Comparison of ENCODE assay signal across 14 cellular contexts in genomic region chr17:39763046-39763800, GRCh38. TPM values are rescaled to one million over a fixed set of nuclear protein-coding genes. Genes with fewer than 3 reads are reported as not detected.
DNase-seq lines count a peak whose midpoint lies in the region; ATAC-seq and TF ChIP-seq lines count a peak whose summit lies in the region.
"Had no signal": no experiment of that assay in that cellular context is flagged by ENCODE, and none has a peak within 500 bp of the region (broad histone marks: within the 10 kb centered on the region; RNA-seq: fewer than 3 reads in every experiment).

No MANE protein-coding gene starts in this region.

- ATAC-seq in activated naive CD8-positive, alpha-beta T cell treated with anti-CD3 and anti-CD28 coated beads, Interleukin-2, amount 50 U/mL, for 24 hours: no peak
- ATAC-seq in HG03108 (IDR thresholded peaks at IDR 0.05; ENCODE audit: unreplicated experiment) (no peak), GM18868 (IDR thresholded peaks at IDR 0.05; ENCODE audit: unreplicated experiment) (no peak), GM19035 (IDR thresholded peaks at IDR 0.05; ENCODE audit: unreplicated experiment) (no peak)

- H3K27me3 Mint-ChIP-seq in activated naive CD8-positive, alpha-beta T cell treated with anti-CD3 and anti-CD28 coated beads, Interleukin-2, amount 50 U/mL, for 24 hours: no peaks in the 10 kb centered on the region
- H3K27me3 Mint-ChIP-seq in activated T-helper 2 cell treated with anti-CD3 and anti-CD28 coated beads, Interferon-gamma antibody, Interleukin-2, Interleukin-4, amounts not matched to agents 10 μg/mL and 5 μg/mL and 100 μg/mL, durations not matched to agents 14 hours and 24 hours and 36 hours (ENCODE audit: low read depth): no peaks in the 10 kb centered on the region

- no peak overlapping the region for H3K4me3 Mint-ChIP-seq in activated naive CD8-positive, alpha-beta T cell treated with anti-CD3 and anti-CD28 coated beads, Interleukin-2, amount 50 U/mL, for 24 hours
- H3K4me3 Mint-ChIP-seq in activated T-helper 2 cell treated with anti-CD3 and anti-CD28 coated beads, Interferon-gamma antibody, Interleukin-2, Interleukin-4, amounts not matched to agents 10 μg/mL and 5 μg/mL and 100 μg/mL, durations not matched to agents 14 hours and 24 hours and 36 hours (ENCODE audit: low read depth): no peak overlapping the region

- no peak for TF ChIP-seq CTCF in AG10803 (conservative IDR thresholded peaks at IDR 0.05; ENCODE audit: low read length)

- H3K9me3 Mint-ChIP-seq in activated naive CD8-positive, alpha-beta T cell treated with anti-CD3 and anti-CD28 coated beads, Interleukin-2, amount 50 U/mL, for 24 hours: no peaks in the 10 kb centered on the region
- H3K9me3 Mint-ChIP-seq in activated T-helper 2 cell treated with anti-CD3 and anti-CD28 coated beads, Interferon-gamma antibody, Interleukin-2, Interleukin-4, amounts not matched to agents 10 μg/mL and 5 μg/mL and 100 μg/mL, durations not matched to agents 14 hours and 24 hours and 36 hours: no peaks in the 10 kb centered on the region

- peaks cover 70% of the 10 kb centered on the region for H3K36me3 Mint-ChIP-seq in activated naive CD8-positive, alpha-beta T cell treated with anti-CD3 and anti-CD28 coated beads, Interleukin-2, amount 50 U/mL, for 24 hours (ENCODE audit: low read depth)
- H3K36me3 Mint-ChIP-seq in activated T-helper 2 cell treated with anti-CD3 and anti-CD28 coated beads, Interferon-gamma antibody, Interleukin-2, Interleukin-4, amounts not matched to agents 10 μg/mL and 5 μg/mL and 100 μg/mL, durations not matched to agents 14 hours and 24 hours and 36 hours (ENCODE audit: low read depth): peaks cover 74% of the 10 kb centered on the region

- H3K27ac Mint-ChIP-seq in activated naive CD8-positive, alpha-beta T cell treated with anti-CD3 and anti-CD28 coated beads, Interleukin-2, amount 50 U/mL, for 24 hours: peak overlapping the region; percentile 90
- H3K27ac Mint-ChIP-seq in activated T-helper 2 cell treated with anti-CD3 and anti-CD28 coated beads, Interferon-gamma antibody, Interleukin-2, Interleukin-4, amounts not matched to agents 10 μg/mL and 5 μg/mL and 100 μg/mL, durations not matched to agents 14 hours and 24 hours and 36 hours: no peak overlapping the region

- intact Hi-C loops in activated T-helper 2 cell treated with anti-CD3 and anti-CD28 coated beads, Interferon-gamma antibody, Interleukin-2, Interleukin-4, amounts not matched to agents 10 μg/mL and 5 μg/mL and 100 μg/mL, durations not matched to agents 14 hours and 24 hours and 36 hours (cut with micrococcal nuclease): loop anchor here (10.0 kb wide), 1 partner anchor 78 kb away; the partner anchor contains the start of gene PGAP3

- DNase-seq in AG10803 (ENCODE audit: low read depth) (peak; percentile 43), EL (peak; percentile 58), islet precursor cell (peak; percentile 6)
- DNase-seq in activated naive CD8-positive, alpha-beta T cell treated with anti-CD3 and anti-CD28 coated beads, Interleukin-2, amount 50 U/mL, for 24 hours: no peak
- DNase-seq in activated T-helper 2 cell treated with anti-CD3 and anti-CD28 coated beads, Interferon-gamma antibody, Interleukin-2, Interleukin-4, amounts not matched to agents 10 μg/mL and 5 μg/mL and 100 μg/mL, durations not matched to agents 14 hours and 24 hours and 36 hours (ENCODE audit: low spot score): no peak
- DNase-seq: amygdala, dermis blood vessel endothelial cell, GOT3, Kasumi-1, NCI-H1694 treated with DMSO at 0.1 percent for 48 hours had no signal

- H3K4me1 Mint-ChIP-seq in activated naive CD8-positive, alpha-beta T cell treated with anti-CD3 and anti-CD28 coated beads, Interleukin-2, amount 50 U/mL, for 24 hours: peaks cover 96% of the 10 kb centered on the region
- H3K4me1 Mint-ChIP-seq in activated T-helper 2 cell treated with anti-CD3 and anti-CD28 coated beads, Interferon-gamma antibody, Interleukin-2, Interleukin-4, amounts not matched to agents 10 μg/mL and 5 μg/mL and 100 μg/mL, durations not matched to agents 14 hours and 24 hours and 36 hours (ENCODE audit: low read depth): peaks cover 40% of the 10 kb centered on the region

- H3K4me3 ChIP-seq in AG10803 (ENCODE audit: low read length): no peak overlapping the region
- H3K4me3 ChIP-seq: prostate gland had no signal

RNA-seq across cellular contexts. Expression of gene GRB7, which starts 25.5 kb away (rescaled TPM):
- 0.39 and 0.74 TPM in 2 replicates for total RNA-seq in activated T-helper 2 cell treated with anti-CD3 and anti-CD28 coated beads, Interferon-gamma antibody, Interleukin-2, Interleukin-4, amounts not matched to agents 10 μg/mL and 5 μg/mL and 100 μg/mL, durations not matched to agents 14 hours and 24 hours and 36 hours

RNA-seq across cellular contexts. Expression of gene MIEN1, which starts 32.9 kb away (rescaled TPM):
- total RNA-seq in activated T-helper 2 cell treated with anti-CD3 and anti-CD28 coated beads, Interferon-gamma antibody, Interleukin-2, Interleukin-4, amounts not matched to agents 10 μg/mL and 5 μg/mL and 100 μg/mL, durations not matched to agents 14 hours and 24 hours and 36 hours: 36.2 and 38.8 TPM in 2 replicates

Comparison
In these comparisons a context has a peak if more than half of its experiments do, and no peak if none do; other contexts are left out.
1. DNase-seq: peak in AG10803 (single experiment), EL (single experiment) and islet precursor cell (single experiment); none in activated naive CD8-positive, alpha-beta T cell treated with anti-CD3 and anti-CD28 coated beads, Interleukin-2, amount 50 U/mL, for 24 hours (single experiment) and activated T-helper 2 cell treated with anti-CD3 and anti-CD28 coated beads, Interferon-gamma antibody, Interleukin-2, Interleukin-4, amounts not matched to agents 10 μg/mL and 5 μg/mL and 100 μg/mL, durations not matched to agents 14 hours and 24 hours and 36 hours (single experiment).